In the genomic region with DNA sequence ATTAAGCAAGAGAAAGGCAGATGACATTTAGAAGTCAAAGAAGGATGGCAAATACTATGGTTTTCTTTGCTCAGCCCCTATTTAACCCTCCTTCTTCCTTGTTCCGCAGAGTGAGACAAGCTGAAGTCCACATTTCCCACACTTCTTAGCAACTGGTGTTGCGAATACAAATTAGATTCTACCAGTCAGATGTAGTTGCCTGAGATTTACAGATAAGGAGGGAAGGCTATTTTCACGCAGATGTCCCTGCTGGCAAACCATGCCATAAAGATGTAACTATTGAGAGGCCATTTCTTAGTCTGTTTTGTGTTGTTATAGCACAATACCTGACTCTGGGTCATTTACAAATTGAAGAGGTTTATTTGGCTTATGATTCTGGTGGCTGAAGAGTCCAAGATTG, we compare ENCODE assay signal across 17 cellular contexts.
"Had no signal": no experiment of that assay in that cellular context is flagged by ENCODE, and none has a peak within 500 bp of the region (broad histone marks: within the 10 kb centered on the region; RNA-seq: fewer than 3 reads in every experiment).

No MANE protein-coding gene starts in this region.

- H3K27ac Mint-ChIP-seq: naive thymus-derived CD8-positive, alpha-beta T cell had no signal

- H3K36me3 Mint-ChIP-seq: naive thymus-derived CD8-positive, alpha-beta T cell had no signal

- H3K4me3 Mint-ChIP-seq: naive thymus-derived CD8-positive, alpha-beta T cell had no signal

- H3K27me3 ChIP-seq: esophagus muscularis mucosa, gastrocnemius medialis, heart right ventricle, sigmoid colon, stomach, transverse colon had no signal

- H3K4me1 ChIP-seq: esophagus muscularis mucosa, gastrocnemius medialis, sigmoid colon, stomach, transverse colon had no signal

- DNase-seq: effector memory CD4-positive, alpha-beta T cell; gastrocnemius medialis; heart right ventricle; hypothalamus; islet precursor cell; mammary epithelial cell; mucosa of descending colon; naive thymus-derived CD8-positive, alpha-beta T cell; posterior cingulate gyrus; sigmoid colon; stimulated activated naive CD4-positive, alpha-beta T cell; stomach; transverse colon had no signal

- H3K9me3 ChIP-seq: esophagus muscularis mucosa, gastrocnemius medialis, heart right ventricle, mucosa of descending colon, sigmoid colon, stomach, thoracic aorta, transverse colon had no signal

- H3K36me3 ChIP-seq: esophagus muscularis mucosa, gastrocnemius medialis, heart right ventricle, sigmoid colon, stomach, thoracic aorta, transverse colon had no signal

- H3K4me3 ChIP-seq: esophagus muscularis mucosa, gastrocnemius medialis, heart right ventricle, mucosa of descending colon, sigmoid colon, skin epidermis, stomach, thoracic aorta, transverse colon had no signal

- H3K4me1 Mint-ChIP-seq: naive thymus-derived CD8-positive, alpha-beta T cell had no signal

- H3K27ac ChIP-seq: epithelial cell of prostate, esophagus muscularis mucosa, gastrocnemius medialis, heart right ventricle, sigmoid colon, skin epidermis, stomach, thoracic aorta, transverse colon had no signal
